In the genomic region with DNA sequence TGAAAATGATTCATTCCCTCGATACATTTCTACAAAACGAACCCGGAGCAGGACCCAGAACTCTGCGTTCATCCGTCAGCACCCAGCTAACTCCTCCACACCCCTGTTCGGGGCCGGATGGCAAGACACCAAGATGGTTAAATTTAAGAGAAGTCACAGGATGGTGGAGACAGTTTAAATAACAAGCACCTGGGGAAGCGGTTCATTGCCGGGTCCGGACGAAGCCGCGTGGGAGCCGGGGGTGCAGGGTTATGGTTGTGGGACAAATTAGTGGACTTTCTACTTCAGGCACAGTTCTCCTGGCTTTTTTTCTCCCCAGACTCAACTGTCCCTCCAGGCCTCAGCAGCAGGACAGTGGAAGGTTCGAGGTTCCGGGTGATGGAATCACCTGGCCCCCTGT, we compare ENCODE assay signal across 14 cellular contexts.
"Had no signal": no experiment of that assay in that cellular context is flagged by ENCODE, and none has a peak within 500 bp of the region (broad histone marks: within the 10 kb centered on the region; RNA-seq: fewer than 3 reads in every experiment).

No MANE protein-coding gene starts in this region.

- H3K4me3 Mint-ChIP-seq: activated CD8-positive, alpha-beta T cell treated with anti-CD3 and anti-CD28 coated beads, Interleukin-2, amount 10 ng/mL, durations not matched to agents 7 days and 5 days; activated T-helper 1 cell treated with anti-CD3 and anti-CD28 coated beads, Interleukin-12 subunit alpha, Interleukin-12 subunit beta, Interleukin-2, Interleukin-4 antibody, amounts not matched to agents 30 ng/mL and 10 ng/mL and 1 ng/mL, durations not matched to agents 14 hours and 24 hours and 36 hours; naive thymus-derived CD4-positive, alpha-beta T cell had no signal

- DNase-seq: activated CD4-positive, alpha-beta T cell treated with anti-CD3 and anti-CD28 coated beads, Interleukin-2, amount 50 U/mL, for 1 hour; activated CD4-positive, CD25-positive, alpha-beta regulatory T cell treated with anti-CD3 and anti-CD28 coated beads, Interleukin-2, amount 50 U/mL, for 72 hours; activated CD8-positive, alpha-beta T cell treated with anti-CD3 and anti-CD28 coated beads, Interleukin-2, amount 10 ng/mL, durations not matched to agents 7 days and 5 days; activated gamma-delta T cell treated with Interleukin-2 at 50 U/mL for 16 hours; cerebellar nuclear complex; heart left ventricle; left cardiac atrium; mesendoderm; naive thymus-derived CD4-positive, alpha-beta T cell; stimulated activated CD4-positive, alpha-beta T cell treated with anti-CD3 and anti-CD28 coated beads, Interleukin-4, amount 100 ng/mL, for 1 hour; stimulated activated naive CD4-positive, alpha-beta T cell had no signal

- H3K36me3 ChIP-seq: heart left ventricle had no signal

- ATAC-seq: activated CD8-positive, alpha-beta T cell treated with anti-CD3 and anti-CD28 coated beads, Interleukin-2, amount 10 ng/mL, durations not matched to agents 7 days and 5 days; activated naive CD4-positive, alpha-beta T cell treated with anti-CD3 and anti-CD28 coated beads, Interleukin-2, amount 50 U/mL, for 72 hours; naive thymus-derived CD4-positive, alpha-beta T cell had no signal

- H3K4me3 ChIP-seq: heart left ventricle, SK-N-MC had no signal

- H3K27me3 ChIP-seq: heart left ventricle had no signal

- H3K36me3 Mint-ChIP-seq: activated naive CD4-positive, alpha-beta T cell treated with anti-CD3 and anti-CD28 coated beads, Interleukin-2, amount 50 U/mL, for 72 hours; naive thymus-derived CD4-positive, alpha-beta T cell had no signal

- H3K27ac ChIP-seq: SK-N-MC had no signal

- H3K9me3 ChIP-seq: heart left ventricle had no signal

- H3K9me3 Mint-ChIP-seq: activated naive CD4-positive, alpha-beta T cell treated with anti-CD3 and anti-CD28 coated beads, Interleukin-2, amount 50 U/mL, for 72 hours; activated T-helper 1 cell treated with anti-CD3 and anti-CD28 coated beads, Interleukin-12 subunit alpha, Interleukin-12 subunit beta, Interleukin-2, Interleukin-4 antibody, amounts not matched to agents 30 ng/mL and 10 ng/mL and 1 ng/mL, durations not matched to agents 14 hours and 24 hours and 36 hours; naive thymus-derived CD4-positive, alpha-beta T cell had no signal

- H3K27ac Mint-ChIP-seq: activated CD8-positive, alpha-beta T cell treated with anti-CD3 and anti-CD28 coated beads, Interleukin-2, amount 10 ng/mL, durations not matched to agents 7 days and 5 days; activated T-helper 1 cell treated with anti-CD3 and anti-CD28 coated beads, Interleukin-12 subunit alpha, Interleukin-12 subunit beta, Interleukin-2, Interleukin-4 antibody, amounts not matched to agents 30 ng/mL and 10 ng/mL and 1 ng/mL, durations not matched to agents 14 hours and 24 hours and 36 hours had no signal

- H3K27me3 Mint-ChIP-seq: naive thymus-derived CD4-positive, alpha-beta T cell had no signal
